In genomic region chr9:68802525-68803015, GRCh38 we compare ENCODE assay signal across 10 cellular contexts.
DNase-seq lines count a peak whose midpoint lies in the region; ATAC-seq and TF ChIP-seq lines count a peak whose summit lies in the region.
"Had no signal": no experiment of that assay in that cellular context is flagged by ENCODE, and none has a peak within 500 bp of the region (broad histone marks: within the 10 kb centered on the region; RNA-seq: fewer than 3 reads in every experiment).

No MANE protein-coding gene starts in this region.

- CTCF ChIA-PET in GM10248 (lab: Yijun Ruan, JAX) = interaction anchor here (0.9 to 2.4 kb wide), 6 partner anchors 9 to 147 kb away, joined by 3 to 12 read pairs (median 6); a partner anchor contains a TSS

- DNase-seq in GM10248 (ENCODE audit: extremely low spot score) (peak; percentile 71), OCI-M2 (lab: John Stamatoyannopoulos, UW; ENCODE audit: unreplicated experiment) (no peak), erythroblast (lab: John Stamatoyannopoulos, UW) (no peak), NCI-H1436 (lab: John Stamatoyannopoulos, UW) (no peak), NCI-H2196 treated with DMSO at 0.1 percent for 48 hours (lab: John Stamatoyannopoulos, UW; ENCODE audit: unreplicated experiment) (no peak)
- peak; percentile 37 for DNase-seq in activated CD4-positive, CD25-positive, alpha-beta regulatory T cell treated with anti-CD3 and anti-CD28 coated beads, Interleukin-2, amount 50 U/mL, for 72 hours
- DNase-seq: DND-41, heart right ventricle had no signal

- POLR2A ChIA-PET in GM10248 (lab: Yijun Ruan, JAX) = no interaction called here

- TF ChIP-seq POLR2A in GM19193 (IDR thresholded peaks at IDR 0.05; ENCODE audit: extremely low read depth, insufficient read depth, insufficient read length) = peak; percentile 28
- no peak for TF ChIP-seq POLR2A in erythroblast (IDR thresholded peaks at IDR 0.05; ENCODE audit: low read length)

- TF ChIP-seq CTCF in GM10248 (IDR thresholded peaks at IDR 0.05; ENCODE audit: control extremely low read depth, extremely low read depth, low read depth, missing control alignments) = no peak

- ATAC-seq in HG02938 (IDR thresholded peaks at IDR 0.05; ENCODE audit: unreplicated experiment) = peak; percentile 97
- ATAC-seq: heart right ventricle had no signal

Comparison
In these comparisons a context has a peak if more than half of its experiments do, and no peak if none do; other contexts are left out.
1. DNase-seq: peak in GM10248 (single experiment) and activated CD4-positive, CD25-positive, alpha-beta regulatory T cell treated with anti-CD3 and anti-CD28 coated beads, Interleukin-2, amount 50 U/mL, for 72 hours (single experiment); none in OCI-M2 (single experiment), erythroblast (0 of 2), NCI-H1436 (single experiment) and NCI-H2196 treated with DMSO at 0.1 percent for 48 hours (single experiment).